Comparison of ENCODE assay signal across 20 cellular contexts in the genomic region with DNA sequence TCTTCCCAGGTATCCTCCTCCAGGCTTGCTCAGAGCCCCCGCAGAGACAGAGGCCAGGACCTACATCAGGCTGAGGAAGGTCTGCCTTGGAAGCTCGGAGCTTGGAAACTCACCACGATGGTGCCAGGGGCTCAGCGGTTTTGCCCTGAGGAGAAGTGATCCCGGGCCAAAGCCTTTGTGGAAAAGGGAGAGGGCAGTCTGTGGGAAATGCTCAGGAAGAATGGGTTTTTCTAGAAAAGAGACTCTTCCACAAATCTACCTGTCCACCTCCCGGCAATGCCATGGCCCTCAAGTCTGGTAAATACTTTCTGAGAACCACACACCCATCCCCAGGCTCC. TPM values are rescaled to one million over a fixed set of nuclear protein-coding genes. Genes with fewer than 3 reads are reported as not detected.
DNase-seq lines count a peak whose midpoint lies in the region; ATAC-seq and TF ChIP-seq lines count a peak whose summit lies in the region.
"Had no signal": no experiment of that assay in that cellular context is flagged by ENCODE, and none has a peak within 500 bp of the region (broad histone marks: within the 10 kb centered on the region; RNA-seq: fewer than 3 reads in every experiment).

No MANE protein-coding gene starts in this region.

- peaks cover 80% of the 10 kb centered on the region for H3K4me1 Mint-ChIP-seq in activated naive CD4-positive, alpha-beta T cell treated with anti-CD3 and anti-CD28 coated beads, Interleukin-2, amount 10 ng/mL, durations not matched to agents 7 days and 5 days
- H3K4me1 Mint-ChIP-seq in CD8-positive, alpha-beta memory T cell = peaks cover 58 to 67% (median 64%) of the 10 kb centered on the region in 3 donors
- no peaks in the 10 kb centered on the region for H3K4me1 Mint-ChIP-seq in osteocyte (ENCODE audit: unreplicated experiment)

- H3K36me3 ChIP-seq in CD8-positive, alpha-beta memory T cell (ENCODE audit: insufficient read depth, low read length) = no peaks in the 10 kb centered on the region

- TF ChIP-seq CTCF in osteocyte (IDR thresholded peaks at IDR 0.05) = no peak

- DNase-seq in activated naive CD4-positive, alpha-beta T cell treated with anti-CD3 and anti-CD28 coated beads, Interleukin-2, amount 10 ng/mL, durations not matched to agents 7 days and 5 days = peak; percentile 13
- no peak for DNase-seq in activated naive CD4-positive, alpha-beta T cell (lab: John Stamatoyannopoulos, UW)
- DNase-seq in CD8-positive, alpha-beta memory T cell = no peak
- DNase-seq in ecto neural progenitor cell (ENCODE audit: low spot score) (peak; percentile 43), osteocyte (ENCODE audit: extremely low spot score, unreplicated experiment) (peak; percentile 77), C1 segment of cervical spinal cord (lab: John Stamatoyannopoulos, UW) (no peak)
- DNase-seq: GF-D8, GOT3, NCI-H1048, NCI-H1436 treated with DMSO at 0.1 percent for 48 hours, NCI-H2029 treated with DMSO at 0.1 percent for 48 hours, NCI-H2171 treated with DMSO at 0.1 percent for 48 hours, NCI-H748 treated with DMSO at 0.1 percent for 48 hours, RPMI8226 had no signal

- H3K9me3 Mint-ChIP-seq in activated naive CD4-positive, alpha-beta T cell treated with anti-CD3 and anti-CD28 coated beads, Interleukin-2, amount 10 ng/mL, durations not matched to agents 7 days and 5 days = peaks cover 15% of the 10 kb centered on the region
- H3K9me3 Mint-ChIP-seq in CD8-positive, alpha-beta memory T cell = peaks cover 0 to 8% (median 4%) of the 10 kb centered on the region in 5 donors
- H3K9me3 Mint-ChIP-seq in osteocyte (ENCODE audit: unreplicated experiment) = no peaks in the 10 kb centered on the region

- H3K4me1 ChIP-seq in CD8-positive, alpha-beta memory T cell (ENCODE audit: insufficient read depth, low read length) = peaks cover 78% of the 10 kb centered on the region

- peak overlapping the region; percentile 11 for H3K4me3 ChIP-seq in CD8-positive, alpha-beta memory T cell (ENCODE audit: low read length)

- peak overlapping the region; percentile 100 for H3K27ac Mint-ChIP-seq in activated naive CD4-positive, alpha-beta T cell treated with anti-CD3 and anti-CD28 coated beads, Interleukin-2, amount 10 ng/mL, durations not matched to agents 7 days and 5 days
- H3K27ac Mint-ChIP-seq in CD8-positive, alpha-beta memory T cell = peak overlapping the region in 7 of 8 donors; percentile 94 to 100 (median 99)
- no peak overlapping the region for H3K27ac Mint-ChIP-seq in osteocyte (ENCODE audit: unreplicated experiment)

- H3K27me3 ChIP-seq in CD8-positive, alpha-beta memory T cell (ENCODE audit: insufficient read depth, low read length, poor library complexity, severe bottlenecking) = no peaks in the 10 kb centered on the region

- H3K36me3 Mint-ChIP-seq in activated naive CD4-positive, alpha-beta T cell treated with anti-CD3 and anti-CD28 coated beads, Interleukin-2, amount 10 ng/mL, durations not matched to agents 7 days and 5 days = peaks cover 28% of the 10 kb centered on the region
- H3K36me3 Mint-ChIP-seq in CD8-positive, alpha-beta memory T cell = peaks cover 2 to 10% (median 3%) of the 10 kb centered on the region in 3 donors
- H3K36me3 Mint-ChIP-seq in osteocyte (ENCODE audit: unreplicated experiment) = no peaks in the 10 kb centered on the region

- no peaks in the 10 kb centered on the region for H3K9me3 ChIP-seq in CD8-positive, alpha-beta memory T cell (ENCODE audit: low read length)

- POLR2A ChIA-PET in CD8-positive, alpha-beta memory T cell (lab: Charles Lee) = no interaction called here

- peaks cover 5% of the 10 kb centered on the region for H3K27me3 Mint-ChIP-seq in activated naive CD4-positive, alpha-beta T cell treated with anti-CD3 and anti-CD28 coated beads, Interleukin-2, amount 10 ng/mL, durations not matched to agents 7 days and 5 days
- peaks cover 0 to 6% of the 10 kb centered on the region in 2 donors for H3K27me3 Mint-ChIP-seq in CD8-positive, alpha-beta memory T cell
- peaks cover 55% of the 10 kb centered on the region for H3K27me3 Mint-ChIP-seq in osteocyte (ENCODE audit: unreplicated experiment)

- no peak overlapping the region for H3K27ac ChIP-seq in CD8-positive, alpha-beta memory T cell (ENCODE audit: low read depth, low read length)

- ATAC-seq in HG02970 (IDR thresholded peaks at IDR 0.05; ENCODE audit: low FRiP score, unreplicated experiment) = no peak

- CTCF ChIA-PET in activated naive CD4-positive, alpha-beta T cell treated with anti-CD3 and anti-CD28 coated beads, Interleukin-2, amount 10 ng/mL, durations not matched to agents 7 days and 5 days (lab: Charles Lee) = interaction anchor here (1.2 kb wide), 1 partner anchor 11 kb away, joined by 3 read pairs; no protein-coding TSS in a partner anchor
- CTCF ChIA-PET in CD8-positive, alpha-beta memory T cell (lab: Charles Lee) = interaction anchor here (1.1 kb wide), 1 partner anchor 241 kb away, joined by 4 read pairs; no protein-coding TSS in a partner anchor

- no peak overlapping the region for H3K4me3 Mint-ChIP-seq in activated naive CD4-positive, alpha-beta T cell treated with anti-CD3 and anti-CD28 coated beads, Interleukin-2, amount 10 ng/mL, durations not matched to agents 7 days and 5 days
- H3K4me3 Mint-ChIP-seq in CD8-positive, alpha-beta memory T cell = no peak overlapping the region
- H3K4me3 Mint-ChIP-seq in osteocyte (ENCODE audit: unreplicated experiment) = no peak overlapping the region

RNA-seq across cellular contexts. Expression of a gene that starts 8.0 kb away (rescaled TPM):
- not detected for total RNA-seq in CD8-positive, alpha-beta memory T cell
- 0.16 TPM for polyA plus RNA-seq in CD8-positive, alpha-beta memory T cell
- total RNA-seq in osteocyte = not detected in 2 replicates
- total RNA-seq: A673, HT-29, MCF 10A, NCI-H460 had no signal

RNA-seq across cellular contexts. Expression of a gene that starts 25.7 kb away (rescaled TPM):
- under 1 TPM in 1 of 2 experiments, not detected in 1; 0.13 TPM for total RNA-seq in CD8-positive, alpha-beta memory T cell
- polyA plus RNA-seq in CD8-positive, alpha-beta memory T cell = 0.24 TPM
- total RNA-seq in osteocyte = not detected in 2 replicates
- total RNA-seq: A673, Daoy, HT-29, MCF 10A, NCI-H460 had no signal

RNA-seq across cellular contexts. Expression of a gene that starts 36.2 kb away (rescaled TPM):
- total RNA-seq in CD8-positive, alpha-beta memory T cell = not detected
- 3.4 TPM for polyA plus RNA-seq in CD8-positive, alpha-beta memory T cell
- total RNA-seq in osteocyte = not detected in 2 replicates
- total RNA-seq: A673, Daoy, HT-29, MCF 10A, NCI-H460 had no signal

RNA-seq across cellular contexts. Expression of a gene that starts 42.8 kb away (rescaled TPM):
- total RNA-seq in CD8-positive, alpha-beta memory T cell = not detected
- not detected for polyA plus RNA-seq in CD8-positive, alpha-beta memory T cell
- not detected in 2 replicates for total RNA-seq in osteocyte
- total RNA-seq: A673, Daoy, HT-29, MCF 10A, NCI-H460 had no signal

RNA-seq across cellular contexts. Expression of a gene that starts 59.3 kb away (rescaled TPM):
- not detected for total RNA-seq in CD8-positive, alpha-beta memory T cell
- polyA plus RNA-seq in CD8-positive, alpha-beta memory T cell = not detected
- not detected in 2 replicates for total RNA-seq in osteocyte
- total RNA-seq: A673, Daoy, HT-29, MCF 10A, NCI-H460 had no signal

Comparison
In these comparisons a context has a peak if more than half of its experiments do, and no peak if none do; other contexts are left out.
1. DNase-seq: peak in activated naive CD4-positive, alpha-beta T cell treated with anti-CD3 and anti-CD28 coated beads, Interleukin-2, amount 10 ng/mL, durations not matched to agents 7 days and 5 days (single experiment), ecto neural progenitor cell (single experiment) and osteocyte (single experiment); none in activated naive CD4-positive, alpha-beta T cell (0 of 4), CD8-positive, alpha-beta memory T cell (0 of 5) and C1 segment of cervical spinal cord (0 of 14).